8 cellular contexts compared by ENCODE assay signal in the genomic region with DNA sequence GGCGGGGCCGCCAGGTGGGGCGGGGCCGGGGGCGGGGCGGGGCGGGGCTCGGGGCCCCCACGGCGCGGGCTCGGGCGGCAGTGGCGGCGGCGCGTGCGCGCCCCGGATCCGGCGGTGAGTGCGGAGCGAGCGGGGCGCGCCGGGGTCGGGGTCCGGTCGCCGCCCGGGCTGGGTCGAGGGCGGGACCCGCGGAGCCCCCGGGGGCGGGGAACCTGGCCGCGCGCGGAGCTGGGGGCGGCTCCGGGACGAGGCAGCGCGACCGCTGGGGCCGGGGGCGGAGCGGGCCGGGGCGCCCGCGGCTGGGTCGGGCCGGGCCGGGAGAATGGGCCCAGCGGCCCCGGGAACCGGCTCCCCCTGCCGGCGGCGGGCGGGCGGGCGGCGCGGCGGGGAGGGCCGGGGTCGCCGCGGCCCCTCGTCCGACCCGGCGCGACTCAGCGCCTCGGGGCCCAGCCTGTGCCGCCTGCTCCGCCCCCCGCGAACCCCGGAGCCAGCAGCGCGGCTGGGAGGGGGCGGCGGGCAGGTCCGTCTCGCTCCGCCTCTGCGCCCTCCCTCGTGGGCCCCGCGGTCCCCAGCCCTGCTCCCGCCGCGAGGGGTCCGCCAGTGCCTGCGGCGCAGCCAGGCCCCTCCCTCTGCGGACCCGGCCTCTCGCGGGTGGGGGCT. TPM values are rescaled to one million over a fixed set of nuclear protein-coding genes. Genes with fewer than 3 reads are reported as not detected.
DNase-seq lines count a peak whose midpoint lies in the region; ATAC-seq and TF ChIP-seq lines count a peak whose summit lies in the region.

No MANE protein-coding gene starts in this region.

- H3K9me3 ChIP-seq in ectodermal cell (ENCODE audit: control insufficient read depth, low read length) (no peaks in the 10 kb centered on the region), sigmoid colon (no peaks in the 10 kb centered on the region)

- H3K4me3 ChIP-seq in ectodermal cell (ENCODE audit: insufficient read depth, low read depth, low read length) (peak overlapping the region; percentile 38), sigmoid colon (peak overlapping the region; percentile 10 to 50 (median 36))

- TF ChIP-seq EP300 in sigmoid colon (IDR thresholded peaks at IDR 0.05), result no peak

- TF ChIP-seq CTCF in sigmoid colon (IDR thresholded peaks at IDR 0.05), result no peak

- TF ChIP-seq POLR2A in sigmoid colon (IDR thresholded peaks at IDR 0.05), result no peak

- ATAC-seq in HG03521 (IDR thresholded peaks at IDR 0.05; ENCODE audit: unreplicated experiment) (no peak), GM21723 (IDR thresholded peaks at IDR 0.05; ENCODE audit: unreplicated experiment) (no peak), HG02623 (IDR thresholded peaks at IDR 0.05; ENCODE audit: unreplicated experiment) (no peak)

- DNase-seq in DMS53 (lab: John Stamatoyannopoulos, UW) (peak; percentile 75), DMS53 treated with DMSO at 0.1 percent for 48 hours (lab: John Stamatoyannopoulos, UW; ENCODE audit: unreplicated experiment) (no peak), NCI-H460 (ENCODE audit: extremely low read depth, low read depth) (peak; percentile 22), sigmoid colon (no peak)

- H3K4me1 ChIP-seq in ectodermal cell (ENCODE audit: control insufficient read depth, insufficient read depth, low read length) (peaks cover 19% of the 10 kb centered on the region), sigmoid colon (peaks cover 0 to 18% (median 12%) of the 10 kb centered on the region in 4 donors)

- 0 to 1% methylated on average over 108 of the region's 108 CpGs for WGBS in ectodermal cell, 2 experiments
- 1 to 2% methylated on average over 108 of the region's 108 CpGs for WGBS in sigmoid colon, 2 donors

- H3K36me3 ChIP-seq in ectodermal cell (ENCODE audit: control insufficient read depth, insufficient read depth, low read length), result no peaks in the 10 kb centered on the region
- no peaks in the 10 kb centered on the region for H3K36me3 ChIP-seq in sigmoid colon

- H3K27me3 ChIP-seq in ectodermal cell (ENCODE audit: control insufficient read depth, insufficient read depth, low read length, poor library complexity, severe bottlenecking) (peaks cover 19% of the 10 kb centered on the region), sigmoid colon (peaks cover 12 to 63% (median 39%) of the 10 kb centered on the region in 3 donors)

- no peak overlapping the region for H3K27ac ChIP-seq in ectodermal cell (ENCODE audit: insufficient read depth, low read depth, low read length, poor library complexity, severe bottlenecking)
- peak overlapping the region in 1 of 4 donors; percentile 4 for H3K27ac ChIP-seq in sigmoid colon

- intact Hi-C loops in sigmoid colon (cut with DNase I), result no loop called here

RNA-seq across cellular contexts. Expression of gene EGFL7, which starts 3.1 kb away (rescaled TPM):
- total RNA-seq in NCI-H460 (2014; rRNA removed; shearing (Covaris generic)), result 51.7 and 77.2 TPM in 2 replicates
- 130 and 149 TPM in 2 replicates for polyA plus RNA-seq in NCI-H460 (2014; cell fraction: nucleus; rRNA removed)
- polyA plus RNA-seq in ectodermal cell (2013, experiment 1 of 4), result 28.3 TPM
- polyA plus RNA-seq in ectodermal cell (2013, experiment 2 of 4), result 29.3 TPM
- 27.1 TPM for polyA plus RNA-seq in ectodermal cell (2013, experiment 3 of 4)
- 28.9 TPM for polyA plus RNA-seq in ectodermal cell (2013, experiment 4 of 4)
- total RNA-seq in sigmoid colon, result 10 to 100 TPM; 31.0 to 75.6 (median 46.0) TPM
- polyA plus RNA-seq in sigmoid colon, result 10 to 100 TPM in 2 of 3 donors, 1 to 10 TPM in 1; 6.0 to 43.5 (median 27.6) TPM

RNA-seq across cellular contexts. Expression of gene AGPAT2, which starts 21.4 kb away (rescaled TPM):
- total RNA-seq in NCI-H460 (2014; rRNA removed; shearing (Covaris generic)), result 24.5 and 27.8 TPM in 2 replicates
- polyA plus RNA-seq in NCI-H460 (2014; cell fraction: nucleus; rRNA removed), result 36.0 and 49.6 TPM in 2 replicates
- 5.1 TPM for polyA plus RNA-seq in ectodermal cell (2013, experiment 1 of 4)
- polyA plus RNA-seq in ectodermal cell (2013, experiment 2 of 4), result 6.1 TPM
- 6.0 TPM for polyA plus RNA-seq in ectodermal cell (2013, experiment 3 of 4)
- 7.0 TPM for polyA plus RNA-seq in ectodermal cell (2013, experiment 4 of 4)
- total RNA-seq in sigmoid colon, result 10 to 100 TPM; 28.0 to 62.4 (median 33.7) TPM
- 100 to 1,000 TPM in 2 of 3 donors, 10 to 100 TPM in 1; 92.5 to 345 (median 181) TPM for polyA plus RNA-seq in sigmoid colon

RNA-seq across cellular contexts. Expression of gene DIPK1B, which starts 46.5 kb away (rescaled TPM):
- 14.1 and 14.4 TPM in 2 replicates for total RNA-seq in NCI-H460 (2014; rRNA removed; shearing (Covaris generic))
- 58.1 and 67.5 TPM in 2 replicates for polyA plus RNA-seq in NCI-H460 (2014; cell fraction: nucleus; rRNA removed)
- 46.1 TPM for polyA plus RNA-seq in ectodermal cell (2013, experiment 1 of 4)
- polyA plus RNA-seq in ectodermal cell (2013, experiment 2 of 4), result 45.1 TPM
- polyA plus RNA-seq in ectodermal cell (2013, experiment 3 of 4), result 50.2 TPM
- polyA plus RNA-seq in ectodermal cell (2013, experiment 4 of 4), result 54.6 TPM
- 10 to 100 TPM in 3 of 4 donors, 1 to 10 TPM in 1; 9.6 to 18.3 (median 14.3) TPM for total RNA-seq in sigmoid colon
- 1 to 10 TPM in 1 of 3 donors, under 1 TPM in 2; 0.23 to 6.5 (median 0.60) TPM for polyA plus RNA-seq in sigmoid colon

Comparison
In these comparisons a context has a peak if more than half of its experiments do, and no peak if none do; other contexts are left out.
1. DNase-seq: peak in DMS53 (single experiment) and NCI-H460 (single experiment); none in DMS53 treated with DMSO at 0.1 percent for 48 hours (single experiment) and sigmoid colon (single experiment).